Comparison of ENCODE assay signal across 18 cellular contexts in the genomic region with DNA sequence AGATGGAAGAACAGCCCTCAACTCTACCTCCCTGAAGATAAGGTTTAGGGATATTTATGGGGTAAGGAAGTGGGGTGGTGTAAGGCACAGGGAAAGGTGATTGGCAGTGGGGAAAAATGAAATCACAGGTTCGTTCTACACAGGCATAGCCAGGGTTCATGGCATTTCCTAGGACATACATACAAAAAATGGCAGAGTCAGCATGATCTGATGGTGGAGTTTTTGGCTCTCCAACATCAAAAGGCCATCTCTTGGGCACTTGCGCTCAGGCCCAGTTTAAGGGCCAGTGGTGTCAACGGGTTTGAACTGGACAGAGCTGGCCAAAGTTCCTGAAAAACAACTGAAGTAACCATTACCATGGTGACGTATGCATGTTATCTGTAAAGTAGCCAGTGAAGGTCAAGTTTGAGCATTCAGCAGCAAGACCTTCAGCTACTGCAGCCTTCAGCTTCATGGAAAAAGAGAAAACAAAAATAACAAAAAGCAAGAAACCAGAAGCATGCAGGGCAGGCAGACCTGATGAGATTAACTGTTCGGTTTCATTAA.
"Had no signal": no experiment of that assay in that cellular context is flagged by ENCODE, and none has a peak within 500 bp of the region (broad histone marks: within the 10 kb centered on the region; RNA-seq: fewer than 3 reads in every experiment).

No MANE protein-coding gene starts in this region.

- H3K4me1 ChIP-seq: gastrocnemius medialis, heart left ventricle, lower lobe of right lung, stomach had no signal

- H3K9me3 Mint-ChIP-seq: activated CD4-positive, alpha-beta T cell treated with anti-CD3 and anti-CD28 coated beads, Interleukin-2, amount 10 ng/mL, durations not matched to agents 7 days and 5 days; activated naive CD4-positive, alpha-beta T cell treated with anti-CD3 and anti-CD28 coated beads, Interleukin-2, amount 50 U/mL, for 72 hours; brain; dendritic cell treated with granulocyte-macrophage colony-stimulating factor and Interleukin-4, amounts not matched to agents 40 ng/mL and 50 ng/mL, for 4 days; neural crest cell had no signal

- H3K27me3 Mint-ChIP-seq: activated CD4-positive, alpha-beta T cell treated with anti-CD3 and anti-CD28 coated beads, Interleukin-2, amount 10 ng/mL, durations not matched to agents 7 days and 5 days; dendritic cell treated with granulocyte-macrophage colony-stimulating factor and Interleukin-4, amounts not matched to agents 40 ng/mL and 50 ng/mL, for 4 days had no signal

- H3K27ac Mint-ChIP-seq: activated CD4-positive, alpha-beta T cell treated with anti-CD3 and anti-CD28 coated beads, Interleukin-2, amount 10 ng/mL, durations not matched to agents 7 days and 5 days; dendritic cell treated with granulocyte-macrophage colony-stimulating factor and Interleukin-4, amounts not matched to agents 40 ng/mL and 50 ng/mL, for 4 days had no signal

- DNase-seq: activated CD4-positive, alpha-beta T cell treated with anti-CD3 and anti-CD28 coated beads, Interleukin-2, amount 10 ng/mL, durations not matched to agents 7 days and 5 days; activated effector memory CD4-positive, alpha-beta T cell treated with Interleukin-2 at 50 U/mL for 16 hours; amygdala; central memory CD4-positive, alpha-beta T cell; effector memory CD4-positive, alpha-beta T cell; gastrocnemius medialis; heart left ventricle; lower lobe of right lung; midbrain; posterior cingulate gyrus; stomach; T-helper 9 cell; thyroid gland had no signal

- H3K4me3 ChIP-seq: gastrocnemius medialis, heart left ventricle, lower lobe of right lung, stomach, thyroid gland had no signal

- H3K4me3 Mint-ChIP-seq: activated CD4-positive, alpha-beta T cell treated with anti-CD3 and anti-CD28 coated beads, Interleukin-2, amount 10 ng/mL, durations not matched to agents 7 days and 5 days; brain; dendritic cell treated with granulocyte-macrophage colony-stimulating factor and Interleukin-4, amounts not matched to agents 40 ng/mL and 50 ng/mL, for 4 days; neural crest cell had no signal

- H3K27me3 ChIP-seq: gastrocnemius medialis, heart left ventricle, stomach, thyroid gland had no signal

- ATAC-seq: activated naive CD4-positive, alpha-beta T cell treated with anti-CD3 and anti-CD28 coated beads, Interleukin-2, amount 50 U/mL, for 72 hours; gastrocnemius medialis; lower lobe of right lung had no signal

- H3K27ac ChIP-seq: epithelial cell of prostate, gastrocnemius medialis, heart left ventricle, lower lobe of right lung, stomach, thyroid gland had no signal

- H3K9me3 ChIP-seq: gastrocnemius medialis, heart left ventricle, lower lobe of right lung, stomach, thyroid gland had no signal
